In genomic region chr1:30793209-30793608, GRCh38 we compare ENCODE assay signal across 1 cellular context.
TF ChIP-seq lines count a peak whose summit lies in the region.

No MANE protein-coding gene starts in this region.

TF ChIP-seq in WTC11, 78 proteins besides CTCF, POLR2A, EP300 and RAD21:
- no peak for TF ChIP-seq ATF3 (CRISPR knock-in tag; conservative IDR thresholded peaks at IDR 0.05)
- no peak for TF ChIP-seq PREB (CRISPR knock-in tag; IDR thresholded peaks at IDR 0.05; ENCODE audit: borderline replicate concordance)
- TF ChIP-seq TEAD4 (CRISPR knock-in tag; IDR thresholded peaks at IDR 0.05), result no peak
